16 cellular contexts compared by ENCODE assay signal in the genomic region with DNA sequence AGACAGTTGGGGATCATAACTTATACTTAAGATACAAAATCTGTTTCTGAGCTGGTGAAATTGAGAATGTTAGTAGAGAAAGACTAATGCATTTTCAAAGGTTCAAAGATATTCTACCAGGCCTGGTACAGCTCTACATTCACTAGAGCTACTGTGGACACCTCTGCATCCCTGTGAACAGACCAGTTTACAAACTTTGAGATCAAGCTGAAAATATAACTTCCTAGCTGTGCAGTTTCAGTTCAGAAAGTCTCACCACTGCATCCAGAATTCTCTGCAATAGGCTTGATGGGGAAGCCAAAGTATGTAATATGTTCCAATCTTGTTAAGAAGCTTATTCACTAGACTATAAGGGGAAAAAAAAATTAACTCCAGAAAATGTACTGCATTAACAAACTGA.
"Had no signal": no experiment of that assay in that cellular context is flagged by ENCODE, and none has a peak within 500 bp of the region (broad histone marks: within the 10 kb centered on the region; RNA-seq: fewer than 3 reads in every experiment).

No MANE protein-coding gene starts in this region.

- H3K9me3 Mint-ChIP-seq: activated T-cell treated with anti-CD3 and anti-CD28 coated beads, Interleukin-2, amount 50 U/mL, for 24 hours had no signal

- H3K4me1 Mint-ChIP-seq: activated CD8-positive, alpha-beta memory T cell treated with anti-CD3 and anti-CD28 coated beads, Interleukin-2, amount 10 ng/mL, durations not matched to agents 7 days and 5 days had no signal

- H3K4me3 ChIP-seq: dorsolateral prefrontal cortex, esophagus muscularis mucosa, left lung, ovary, sigmoid colon, spleen, stomach had no signal

- H3K27me3 Mint-ChIP-seq: activated CD4-positive, alpha-beta memory T cell treated with anti-CD3 and anti-CD28 coated beads for 36 hours; activated CD8-positive, alpha-beta memory T cell treated with anti-CD3 and anti-CD28 coated beads, Interleukin-2, amount 10 ng/mL, durations not matched to agents 7 days and 5 days; activated T-cell treated with anti-CD3 and anti-CD28 coated beads, Interleukin-2, amount 50 U/mL, for 24 hours; natural killer cell treated with Interleukin-12 subunit alpha and Interleukin-12 subunit beta and Interleukin-15 and Interleukin-18, amount 100 ng/mL, for 72 hours had no signal

- FAIRE-seq: keratinocyte had no signal

- ATAC-seq: activated CD8-positive, alpha-beta memory T cell treated with anti-CD3 and anti-CD28 coated beads, Interleukin-2, amount 10 ng/mL, durations not matched to agents 7 days and 5 days; left lung; natural killer cell treated with Interleukin-12 subunit alpha and Interleukin-12 subunit beta and Interleukin-15 and Interleukin-18, amount 100 ng/mL, for 72 hours had no signal

- H3K4me3 Mint-ChIP-seq: activated CD4-positive, alpha-beta memory T cell treated with anti-CD3 and anti-CD28 coated beads for 36 hours; activated CD8-positive, alpha-beta memory T cell treated with anti-CD3 and anti-CD28 coated beads, Interleukin-2, amount 10 ng/mL, durations not matched to agents 7 days and 5 days; activated T-cell treated with anti-CD3 and anti-CD28 coated beads, Interleukin-2, amount 50 U/mL, for 24 hours; natural killer cell treated with Interleukin-12 subunit alpha and Interleukin-12 subunit beta and Interleukin-15 and Interleukin-18, amount 100 ng/mL, for 72 hours had no signal

- H3K36me3 ChIP-seq: esophagus muscularis mucosa, left lung, ovary, sigmoid colon, spleen, stomach had no signal

- H3K9me3 ChIP-seq: esophagus muscularis mucosa, left lung, ovary, sigmoid colon, spleen, stomach had no signal

- H3K27me3 ChIP-seq: esophagus muscularis mucosa, left lung, ovary, sigmoid colon, spleen, stomach had no signal

- H3K27ac Mint-ChIP-seq: activated CD4-positive, alpha-beta memory T cell treated with anti-CD3 and anti-CD28 coated beads for 36 hours; activated CD8-positive, alpha-beta memory T cell treated with anti-CD3 and anti-CD28 coated beads, Interleukin-2, amount 10 ng/mL, durations not matched to agents 7 days and 5 days; activated T-cell treated with anti-CD3 and anti-CD28 coated beads, Interleukin-2, amount 50 U/mL, for 24 hours; natural killer cell treated with Interleukin-12 subunit alpha and Interleukin-12 subunit beta and Interleukin-15 and Interleukin-18, amount 100 ng/mL, for 72 hours had no signal

- H3K4me1 ChIP-seq: left lung, stomach had no signal

- H3K27ac ChIP-seq: esophagus muscularis mucosa, stomach had no signal

- H3K36me3 Mint-ChIP-seq: activated CD4-positive, alpha-beta memory T cell treated with anti-CD3 and anti-CD28 coated beads for 36 hours; activated CD8-positive, alpha-beta memory T cell treated with anti-CD3 and anti-CD28 coated beads, Interleukin-2, amount 10 ng/mL, durations not matched to agents 7 days and 5 days; natural killer cell treated with Interleukin-12 subunit alpha and Interleukin-12 subunit beta and Interleukin-15 and Interleukin-18, amount 100 ng/mL, for 72 hours had no signal

- DNase-seq: activated CD4-positive, alpha-beta memory T cell treated with anti-CD3 and anti-CD28 coated beads for 36 hours; activated CD8-positive, alpha-beta memory T cell treated with anti-CD3 and anti-CD28 coated beads, Interleukin-2, amount 10 ng/mL, durations not matched to agents 7 days and 5 days; activated naive CD4-positive, alpha-beta T cell treated with anti-CD3 and anti-CD28 coated beads, Interleukin-2, amount 50 U/mL, for 16 hours; activated T-cell treated with anti-CD3 and anti-CD28 coated beads, Interleukin-2, amount 50 U/mL, for 24 hours; dorsolateral prefrontal cortex; hippocampal formation; left lung; mammary epithelial cell; sigmoid colon; spleen; stomach; T-helper 1 cell had no signal
